8 cellular contexts compared by ENCODE assay signal in the genomic region with DNA sequence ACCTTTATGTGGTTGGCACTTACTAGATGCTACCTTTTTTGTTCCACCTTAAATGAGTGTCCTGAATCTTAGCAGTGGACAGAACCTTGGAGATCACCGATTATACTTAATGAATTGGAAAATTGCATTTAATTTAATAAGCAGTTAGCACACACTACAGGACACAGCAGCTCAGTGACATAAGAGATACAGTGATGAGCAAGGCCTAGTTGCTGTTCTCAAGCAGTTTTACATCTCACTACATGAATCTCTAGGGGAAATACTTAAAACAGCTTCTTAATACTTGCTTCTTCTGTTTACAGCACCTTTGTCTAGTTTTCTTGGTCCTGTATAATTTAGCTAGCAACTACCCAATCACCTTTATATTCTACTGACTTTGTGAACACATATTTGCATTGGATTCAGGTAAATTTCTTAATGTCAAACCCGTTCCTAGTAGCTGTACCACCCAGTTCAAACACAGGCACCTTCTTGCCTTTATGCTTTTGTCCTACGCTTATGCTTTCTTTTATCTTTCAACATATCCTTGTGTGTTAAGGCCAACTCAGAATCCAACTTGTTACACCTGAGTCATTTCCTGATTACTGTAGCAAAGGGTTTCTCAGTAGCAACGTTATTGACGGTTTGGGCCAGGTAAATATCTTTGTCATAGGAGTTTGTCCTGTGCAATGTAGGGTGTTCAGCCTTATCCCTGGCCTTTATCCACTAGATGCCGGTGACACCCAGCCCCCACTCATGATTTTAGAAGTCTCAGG. TPM values are rescaled to one million over a fixed set of nuclear protein-coding genes. Genes with fewer than 3 reads are reported as not detected.
DNase-seq lines count a peak whose midpoint lies in the region; ATAC-seq, FAIRE-seq and TF ChIP-seq lines count a peak whose summit lies in the region.

No MANE protein-coding gene starts in this region.

- no peak for TF ChIP-seq CTCF in upper lobe of right lung (IDR thresholded peaks at IDR 0.05)

- H3K4me3 ChIP-seq in upper lobe of right lung = peak overlapping the region; percentile 94

- peaks cover 33% of the 10 kb centered on the region for H3K36me3 Mint-ChIP-seq in activated naive CD4-positive, alpha-beta T cell treated with anti-CD3 and anti-CD28 coated beads, Interleukin-2, amount 10 ng/mL, durations not matched to agents 7 days and 5 days
- peaks cover 25 to 50% of the 10 kb centered on the region in 2 donors for H3K36me3 Mint-ChIP-seq in activated naive CD4-positive, alpha-beta T cell treated with anti-CD3 and anti-CD28 coated beads, Interleukin-2, amount 50 U/mL, for 72 hours

- CTCF ChIA-PET in activated naive CD4-positive, alpha-beta T cell treated with anti-CD3 and anti-CD28 coated beads, Interleukin-2, amount 10 ng/mL, durations not matched to agents 7 days and 5 days (lab: Charles Lee) = interaction anchor here (1.3 kb wide), 1 partner anchor 28 kb away, joined by 3 read pairs; no protein-coding TSS in a partner anchor

- H3K27me3 Mint-ChIP-seq in activated naive CD4-positive, alpha-beta T cell treated with anti-CD3 and anti-CD28 coated beads, Interleukin-2, amount 10 ng/mL, durations not matched to agents 7 days and 5 days = no peaks in the 10 kb centered on the region

- H3K9me3 Mint-ChIP-seq in activated naive CD4-positive, alpha-beta T cell treated with anti-CD3 and anti-CD28 coated beads, Interleukin-2, amount 10 ng/mL, durations not matched to agents 7 days and 5 days = peaks cover 10% of the 10 kb centered on the region
- H3K9me3 Mint-ChIP-seq in activated naive CD4-positive, alpha-beta T cell treated with anti-CD3 and anti-CD28 coated beads, Interleukin-2, amount 50 U/mL, for 72 hours = peaks cover 0 to 4% of the 10 kb centered on the region in 2 donors

- H3K4me1 ChIP-seq in upper lobe of right lung = peaks cover 46% of the 10 kb centered on the region

- DNase-seq in activated naive CD4-positive, alpha-beta T cell treated with anti-CD3 and anti-CD28 coated beads, Interleukin-2, amount 10 ng/mL, durations not matched to agents 7 days and 5 days = no peak
- DNase-seq in activated naive CD4-positive, alpha-beta T cell treated with anti-CD3 and anti-CD28 coated beads, Interleukin-2, amount 50 U/mL, for 16 hours = no peak
- DNase-seq in activated naive CD4-positive, alpha-beta T cell treated with anti-CD3 and anti-CD28 coated beads, Interleukin-2, amount 50 U/mL, for 72 hours (ENCODE audit: low spot score in 2 of 2) = peak in 1 of 2 donors; percentile 21
- DNase-seq in left colon (no peak), upper lobe of right lung (no peak), urothelium cell line (ENCODE audit: low spot score) (no peak), NCI-H446 (lab: John Stamatoyannopoulos, UW) (no peak)

- no peaks in the 10 kb centered on the region for H3K27me3 ChIP-seq in upper lobe of right lung

- peak overlapping the region; percentile 99 for H3K27ac Mint-ChIP-seq in activated naive CD4-positive, alpha-beta T cell treated with anti-CD3 and anti-CD28 coated beads, Interleukin-2, amount 10 ng/mL, durations not matched to agents 7 days and 5 days
- peak overlapping the region; percentile 99 to 100 for H3K27ac Mint-ChIP-seq in activated naive CD4-positive, alpha-beta T cell treated with anti-CD3 and anti-CD28 coated beads, Interleukin-2, amount 50 U/mL, for 72 hours

- no peak for FAIRE-seq in urothelium cell line (lab: Jason Lieb, UNC)

- peak overlapping the region; percentile 97 for H3K4me3 Mint-ChIP-seq in activated naive CD4-positive, alpha-beta T cell treated with anti-CD3 and anti-CD28 coated beads, Interleukin-2, amount 10 ng/mL, durations not matched to agents 7 days and 5 days

- peak overlapping the region; percentile 99 for H3K27ac ChIP-seq in upper lobe of right lung

- intact Hi-C loops in left colon (cut with DNase I, micrococcal nuclease) = no loop called here
- intact Hi-C loops in upper lobe of right lung (cut with DNase I) = no loop called here

- no peaks in the 10 kb centered on the region for H3K36me3 ChIP-seq in upper lobe of right lung

- no peaks in the 10 kb centered on the region for H3K9me3 ChIP-seq in upper lobe of right lung

- H3K4me1 Mint-ChIP-seq in activated naive CD4-positive, alpha-beta T cell treated with anti-CD3 and anti-CD28 coated beads, Interleukin-2, amount 10 ng/mL, durations not matched to agents 7 days and 5 days = peaks cover 74% of the 10 kb centered on the region

- ATAC-seq in activated naive CD4-positive, alpha-beta T cell treated with anti-CD3 and anti-CD28 coated beads, Interleukin-2, amount 50 U/mL, for 72 hours = peak; percentile 43 to 68
- ATAC-seq in left colon = peak; percentile 9
- ATAC-seq in upper lobe of right lung = no peak
- ATAC-seq in GM18520 (IDR thresholded peaks at IDR 0.05; ENCODE audit: unreplicated experiment) = no peak

RNA-seq across cellular contexts. Expression of a gene that starts 1.8 kb away (rescaled TPM):
- total RNA-seq in activated naive CD4-positive, alpha-beta T cell treated with anti-CD3 and anti-CD28 coated beads, Interleukin-2, amount 50 U/mL, for 72 hours = 10 to 100 TPM; 22.3 to 30.8 TPM
- 10 to 100 TPM; 15.9 to 19.4 TPM for total RNA-seq in left colon
- 35.4 TPM for total RNA-seq in upper lobe of right lung

RNA-seq across cellular contexts. Expression of a gene that starts 28.6 kb away (rescaled TPM):
- total RNA-seq in activated naive CD4-positive, alpha-beta T cell treated with anti-CD3 and anti-CD28 coated beads, Interleukin-2, amount 50 U/mL, for 72 hours = 1 to 10 TPM; 1.8 to 2.0 TPM
- total RNA-seq in left colon (1 to 10 TPM; 3.2 to 6.1 TPM), upper lobe of right lung (34.3 TPM)

Comparison
In these comparisons a context has a peak if more than half of its experiments do, and no peak if none do; other contexts are left out.
1. ATAC-seq: peak in activated naive CD4-positive, alpha-beta T cell treated with anti-CD3 and anti-CD28 coated beads, Interleukin-2, amount 50 U/mL, for 72 hours (2 of 2) and left colon (single experiment); none in upper lobe of right lung (single experiment) and GM18520 (single experiment).